ENCODE assay signal across 1 cellular context in the genomic region with DNA sequence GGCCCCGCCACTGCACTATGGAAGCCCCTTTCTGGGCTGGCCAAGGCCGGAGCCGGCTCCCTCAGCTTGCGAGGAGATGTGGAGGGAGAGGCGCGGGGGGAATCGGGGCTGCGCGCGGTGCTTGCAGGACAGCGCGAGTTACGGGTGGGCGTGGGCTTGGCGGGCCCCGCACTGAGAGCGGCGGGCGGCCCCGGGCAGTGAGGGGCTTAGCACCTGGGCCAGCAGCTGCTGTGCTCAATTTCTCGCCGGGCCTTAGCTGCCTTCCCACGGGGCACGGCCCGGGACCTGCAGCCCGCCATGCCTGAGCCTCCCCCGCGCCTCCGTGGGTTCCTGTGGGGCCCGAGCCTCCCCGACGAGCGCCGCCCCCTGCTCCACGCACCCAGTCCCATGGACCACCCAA. TPM values are rescaled to one million over a fixed set of nuclear protein-coding genes. Genes with fewer than 3 reads are reported as not detected.
"Had no signal": no experiment of that assay in that cellular context is flagged by ENCODE, and none has a peak within 500 bp of the region (broad histone marks: within the 10 kb centered on the region; RNA-seq: fewer than 3 reads in every experiment).

No MANE protein-coding gene starts in this region.

RNA-seq across cellular contexts. Expression of a gene that starts 6.5 kb away (rescaled TPM):
- total RNA-seq: G401 had no signal
